In the genomic region with DNA sequence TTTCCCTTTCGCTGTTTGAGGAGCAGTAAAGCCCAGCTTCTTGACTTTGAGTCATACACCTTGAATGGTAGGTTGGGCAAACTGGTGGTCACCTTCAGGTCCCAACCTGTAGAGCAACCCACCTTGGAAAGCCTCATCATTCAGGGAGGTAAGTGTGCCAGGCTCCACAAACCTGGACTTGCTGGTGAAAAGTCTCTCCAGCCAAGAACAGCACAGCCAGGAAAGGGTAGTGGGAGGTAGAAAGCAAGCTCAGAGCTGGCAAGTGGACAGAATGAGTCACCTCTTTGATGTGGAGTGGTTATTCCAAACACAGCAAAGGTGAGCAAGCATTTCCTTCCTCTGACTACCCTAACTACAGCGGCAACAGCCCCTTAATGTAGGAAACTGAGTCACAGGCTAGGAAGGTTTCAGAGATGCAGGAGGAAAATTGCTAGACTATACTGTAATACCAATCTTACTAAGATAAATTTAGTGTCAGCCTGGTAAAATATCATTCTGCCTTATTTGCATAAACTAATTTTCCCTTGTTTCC, we compare ENCODE assay signal across 11 cellular contexts.
DNase-seq lines count a peak whose midpoint lies in the region; ATAC-seq, FAIRE-seq and TF ChIP-seq lines count a peak whose summit lies in the region.
"Had no signal": no experiment of that assay in that cellular context is flagged by ENCODE, and none has a peak within 500 bp of the region (broad histone marks: within the 10 kb centered on the region; RNA-seq: fewer than 3 reads in every experiment).

No MANE protein-coding gene starts in this region.

- no peaks in the 10 kb centered on the region for H4K20me1 ChIP-seq in keratinocyte (ENCODE audit: control insufficient read depth, extremely low read depth, insufficient read depth, low read length)

- peak overlapping the region; percentile 84 for H3K4me2 ChIP-seq in keratinocyte (ENCODE audit: control insufficient read depth, extremely low read depth, insufficient read depth, low read depth, low read length)

- intact Hi-C loops in left ventricle myocardium superior (cut with micrococcal nuclease), result no loop called here

- dilution Hi-C loops in keratinocyte (cut with MboI; ENCODE audit: extremely low pct_ligation_motif_present, low sequenced_read_pairs), result no loop called here

- peak overlapping the region in 1 of 3 experiments; percentile 23 for H3K4me3 ChIP-seq in keratinocyte (ENCODE audit: control insufficient read depth in 2 of 3, extremely low read depth in 1 of 3, insufficient read depth in 2 of 3, low read depth in 1 of 3, low read length in 3 of 3)
- H3K4me3 ChIP-seq: suprapubic skin had no signal

- peaks cover 13% of the 10 kb centered on the region for H3K79me2 ChIP-seq in keratinocyte (ENCODE audit: control insufficient read depth, insufficient read depth, low read length)

- no peak for ATAC-seq in HG02970 (IDR thresholded peaks at IDR 0.05; ENCODE audit: low FRiP score, unreplicated experiment)
- ATAC-seq in left ventricle myocardium superior, result no peak

- peaks cover 91% of the 10 kb centered on the region for H3K4me1 ChIP-seq in keratinocyte (ENCODE audit: control insufficient read depth, extremely low read depth, insufficient read depth, low read length)

- no peak for TF ChIP-seq CTCF in keratinocyte (optimal IDR thresholded peaks at IDR 0.05 in 1 of 3, IDR thresholded peaks at IDR 0.05 in 1 of 3, conservative IDR thresholded peaks at IDR 0.05 in 1 of 3; ENCODE audit: extremely low read depth in 1 of 3, insufficient read depth in 2 of 3, low read length in 3 of 3)

- no peaks in the 10 kb centered on the region for H3K36me3 ChIP-seq in keratinocyte (ENCODE audit: control insufficient read depth in 2 of 2, extremely low read depth in 1 of 2, insufficient read depth in 2 of 2, low read length in 2 of 2)
- H3K36me3 ChIP-seq: suprapubic skin had no signal

- H3K9me3 ChIP-seq in keratinocyte (ENCODE audit: control insufficient read depth, low read depth, low read length), result no peaks in the 10 kb centered on the region
- H3K9me3 ChIP-seq: suprapubic skin had no signal

- H3K9ac ChIP-seq in keratinocyte (ENCODE audit: control insufficient read depth, extremely low read depth, insufficient read depth, low read length), result peak overlapping the region; percentile 67

- FAIRE-seq in keratinocyte (lab: Jason Lieb, UNC), result peak; percentile 99

- H3K27ac ChIP-seq in keratinocyte (ENCODE audit: control insufficient read depth, insufficient read depth, low read length), result peak overlapping the region; percentile 95
- H3K27ac ChIP-seq: suprapubic skin had no signal

- no peak overlapping the region for H2AFZ ChIP-seq in keratinocyte (ENCODE audit: control insufficient read depth, low read length)

- DNase-seq in NCI-H226 (peak; percentile 87), keratinocyte (ENCODE audit: low read depth, low spot score) (peak; percentile 100), NCI-H146 (lab: John Stamatoyannopoulos, UW) (no peak), left ventricle myocardium superior (no peak), NCI-H1417 (lab: John Stamatoyannopoulos, UW) (no peak)
- peak; percentile 70 to 74 for DNase-seq in activated T-cell treated with anti-CD3 and anti-CD28 coated beads, Interleukin-2, amount 50 U/mL, for 48 hours
- peak; percentile 10 to 46 for DNase-seq in stimulated activated CD8-positive, alpha-beta memory T cell treated with anti-CD3 and anti-CD28 coated beads, Interleukin-15, amount 100 ng/mL, for 4 hours (ENCODE audit: low read depth in 2 of 2)
- DNase-seq: amniotic stem cell, NCI-H526 treated with DMSO at 0.1 percent for 48 hours had no signal

- H3K27me3 ChIP-seq in keratinocyte (ENCODE audit: control insufficient read depth, extremely low read depth, insufficient read depth, low read length), result no peaks in the 10 kb centered on the region
- H3K27me3 ChIP-seq: suprapubic skin had no signal

- no peaks in the 10 kb centered on the region for H3K9me1 ChIP-seq in keratinocyte (ENCODE audit: control insufficient read depth, extremely low read depth, insufficient read depth, low read length)

Comparison
In these comparisons a context has a peak if more than half of its experiments do, and no peak if none do; other contexts are left out.
1. DNase-seq: peak in NCI-H226 (single experiment), activated T-cell treated with anti-CD3 and anti-CD28 coated beads, Interleukin-2, amount 50 U/mL, for 48 hours (2 of 2), keratinocyte (single experiment) and stimulated activated CD8-positive, alpha-beta memory T cell treated with anti-CD3 and anti-CD28 coated beads, Interleukin-15, amount 100 ng/mL, for 4 hours (2 of 2); none in NCI-H146 (single experiment), left ventricle myocardium superior (single experiment) and NCI-H1417 (0 of 3).